In genomic region chr2:189363559-189363958, GRCh38 we compare ENCODE assay signal across 13 cellular contexts.
DNase-seq lines count a peak whose midpoint lies in the region; ATAC-seq and TF ChIP-seq lines count a peak whose summit lies in the region.
"Had no signal": no experiment of that assay in that cellular context is flagged by ENCODE, and none has a peak within 500 bp of the region (broad histone marks: within the 10 kb centered on the region; RNA-seq: fewer than 3 reads in every experiment).

No MANE protein-coding gene starts in this region.

- no peak for TF ChIP-seq RAD21 in HCT116 (IDR thresholded peaks at IDR 0.05; ENCODE audit: low read depth)

- TF ChIP-seq POLR2A in HCT116 (IDR thresholded peaks at IDR 0.05; ENCODE audit: borderline replicate concordance, extremely low read depth, insufficient read depth, insufficient read length), result no peak

- no peaks in the 10 kb centered on the region for H3K4me1 Mint-ChIP-seq in H9
- H3K4me1 Mint-ChIP-seq: IgD-negative memory B cell had no signal

- TF ChIP-seq CTCF in HCT116 (IDR thresholded peaks at IDR 0.05 in 2 of 3, conservative IDR thresholded peaks at IDR 0.05 in 1 of 3; ENCODE audit: borderline replicate concordance in 1 of 3, insufficient read depth in 1 of 3, low read depth in 2 of 3, low read length in 2 of 3) (no peak), smooth muscle cell (IDR thresholded peaks at IDR 0.05; ENCODE audit: borderline replicate concordance, insufficient read depth, poor library complexity, severe bottlenecking) (no peak), H9 (conservative IDR thresholded peaks at IDR 0.05) (no peak)

- H3K36me3 ChIP-seq in HCT116 (ENCODE audit: control insufficient read depth in 1 of 2, insufficient read depth in 2 of 2, low read length in 2 of 2) (no peaks in the 10 kb centered on the region), smooth muscle cell (ENCODE audit: low read depth) (no peaks in the 10 kb centered on the region)

- BruUV-seq in HCT116 (replicated peaks; lab: Mats Ljungman, UMichigan), result no TSS peak

- H3K79me1 ChIP-seq in H9 (ENCODE audit: insufficient read depth, low read depth, low read length, poor library complexity, severe bottlenecking), result no peaks in the 10 kb centered on the region

- H3K27ac ChIP-seq in HCT116 (ENCODE audit: low read depth, low read length), result no peak overlapping the region
- no peak overlapping the region for H3K27ac ChIP-seq in smooth muscle cell (ENCODE audit: low read depth)
- H3K27ac ChIP-seq in H9 (ENCODE audit: insufficient read length, low read depth, low read length), result no peak overlapping the region

- H3T11ph ChIP-seq in H9 (ENCODE audit: low read length), result no peak overlapping the region

- WGBS in smooth muscle cell (ENCODE audit: low lambda C conversion rate), result 85% methylated on average over 2 of the region's 2 CpGs
- WGBS in H9 (ENCODE audit: extremely low coverage, insufficient read length, low lambda C conversion rate), result 100% methylated on average over 1 of the region's 2 CpGs

- H3K36me3 Mint-ChIP-seq in H9 (ENCODE audit: insufficient read depth in 1 of 3, low read depth in 3 of 3), result no peaks in the 10 kb centered on the region
- H3K36me3 Mint-ChIP-seq: activated naive CD4-positive, alpha-beta T cell treated with anti-CD3 and anti-CD28 coated beads, Interleukin-2, amount 50 U/mL, for 72 hours had no signal

- H3K79me2 ChIP-seq in HCT116 (ENCODE audit: insufficient read depth, low read length), result no peaks in the 10 kb centered on the region
- no peaks in the 10 kb centered on the region for H3K79me2 ChIP-seq in smooth muscle cell (ENCODE audit: low read depth)
- H3K79me2 ChIP-seq in H9 (ENCODE audit: insufficient read depth, low read length), result no peaks in the 10 kb centered on the region

- H3K18ac ChIP-seq in H9 (ENCODE audit: insufficient read length, low read depth, low read length), result no peak overlapping the region

- DNase-seq in HCT116 (ENCODE audit: low read depth, low spot score) (peak; percentile 48), SW 1271 (lab: John Stamatoyannopoulos, UW) (peak; percentile 38 to 63), fibroblast of peridontal ligament (ENCODE audit: extremely low read depth) (peak; percentile 78), stromal cell of bone marrow (ENCODE audit: low read depth) (peak; percentile 82), smooth muscle cell (lab: John Stamatoyannopoulos, UW; ENCODE audit: unreplicated experiment) (no peak), H9 (no peak)
- no peak for DNase-seq in stimulated activated CD4-positive, alpha-beta T cell treated with anti-CD3 and anti-CD28 coated beads, Interleukin-2, amount 100 ng/mL, for 48 hours
- DNase-seq: activated CD4-positive, alpha-beta T cell treated with anti-CD3 and anti-CD28 coated beads for 36 hours; NCI-H2171 treated with DMSO at 0.1 percent for 48 hours; nucleus accumbens had no signal

- H2AFZ ChIP-seq in HCT116 (ENCODE audit: low read depth, low read length, poor library complexity, severe bottlenecking) (peak overlapping the region; percentile 87), smooth muscle cell (ENCODE audit: low read depth) (no peak overlapping the region), H9 (ENCODE audit: low read length) (no peak overlapping the region)

- no peak overlapping the region for H3K27ac Mint-ChIP-seq in H9
- H3K27ac Mint-ChIP-seq: activated CD4-positive, alpha-beta T cell treated with anti-CD3 and anti-CD28 coated beads for 36 hours; activated naive CD4-positive, alpha-beta T cell treated with anti-CD3 and anti-CD28 coated beads, Interleukin-2, amount 50 U/mL, for 72 hours; IgD-negative memory B cell had no signal

- CTCF ChIA-PET in HCT116 (lab: Charles Lee), result no interaction called here

- no peaks in the 10 kb centered on the region for H3K23me2 ChIP-seq in H9 (ENCODE audit: insufficient read length, low read depth, low read length, poor library complexity, severe bottlenecking)

- H3K9ac ChIP-seq in HCT116 (ENCODE audit: low read length) (no peak overlapping the region), smooth muscle cell (ENCODE audit: low read depth) (no peak overlapping the region), H9 (ENCODE audit: extremely low read depth, insufficient read length, low read length) (no peak overlapping the region)

- H4K8ac ChIP-seq in H9 (replicated peaks; ENCODE audit: insufficient read length, low read depth, low read length), result no peak overlapping the region

- H3K4me2 ChIP-seq in HCT116 (ENCODE audit: low read length) (peak overlapping the region; percentile 60), smooth muscle cell (no peak overlapping the region), H9 (ENCODE audit: insufficient read depth, insufficient read length, low read length) (no peak overlapping the region)

- RAD21 ChIA-PET in HCT116 (lab: Charles Lee; ENCODE audit: low non-redundant PET in 1 of 2, low total read pairs in 2 of 2, uncharacterized antibody in 2 of 2, unreplicated experiment in 2 of 2), result no interaction called here

- no peak overlapping the region for H2BK15ac ChIP-seq in H9 (ENCODE audit: low read depth, low read length)

- H2BK120ac ChIP-seq in H9 (ENCODE audit: low read depth, low read length, poor library complexity, severe bottlenecking), result no peak overlapping the region

- H2BK5ac ChIP-seq in H9 (ENCODE audit: insufficient read length, low read length), result no peak overlapping the region

- no peak overlapping the region for H2AK5ac ChIP-seq in H9 (ENCODE audit: insufficient read length, low read length)

- no peaks in the 10 kb centered on the region for H3F3A ChIP-seq in smooth muscle cell (ENCODE audit: low read depth)

- H3K9me2 ChIP-seq in HCT116 (ENCODE audit: insufficient read depth), result no peaks in the 10 kb centered on the region

- POLR2A ChIA-PET in HCT116 (lab: Charles Lee), result no interaction called here

- no peaks in the 10 kb centered on the region for H3K9me3 Mint-ChIP-seq in H9
- H3K9me3 Mint-ChIP-seq: IgD-negative memory B cell had no signal

- no peak overlapping the region for H3K56ac ChIP-seq in H9 (ENCODE audit: insufficient read length, low read depth, low read length)

- H3K27me3 ChIP-seq in HCT116 (ENCODE audit: insufficient read depth, low read length), result no peaks in the 10 kb centered on the region
- H3K27me3 ChIP-seq in smooth muscle cell (ENCODE audit: low read depth), result no peaks in the 10 kb centered on the region
- H3K27me3 ChIP-seq in H9 (ENCODE audit: insufficient read depth, low read length), result no peaks in the 10 kb centered on the region

- intact Hi-C loops in HCT116 (cut with micrococcal nuclease), result no loop called here

- ATAC-seq in HCT116, result peak; percentile 60
- ATAC-seq: activated CD4-positive, alpha-beta T cell treated with anti-CD3 and anti-CD28 coated beads for 36 hours; Right ventricle myocardium inferior had no signal

- H3K4me3 Mint-ChIP-seq in H9, result no peak overlapping the region
- H3K4me3 Mint-ChIP-seq: activated CD4-positive, alpha-beta T cell treated with anti-CD3 and anti-CD28 coated beads for 36 hours; IgD-negative memory B cell had no signal

- H3K27me3 Mint-ChIP-seq in H9 (ENCODE audit: low read depth), result no peaks in the 10 kb centered on the region
- H3K27me3 Mint-ChIP-seq: activated CD4-positive, alpha-beta T cell treated with anti-CD3 and anti-CD28 coated beads for 36 hours; IgD-negative memory B cell had no signal

- H3K4me3 ChIP-seq in HCT116 (replicated peaks in 1 of 2; ENCODE audit: low read depth in 1 of 2, low read length in 2 of 2), result no peak overlapping the region
- H3K4me3 ChIP-seq in smooth muscle cell, result no peak overlapping the region

- H2BK20ac ChIP-seq in H9 (ENCODE audit: low read depth, low read length, poor library complexity, severe bottlenecking), result no peak overlapping the region

- H4K20me1 ChIP-seq in HCT116 (ENCODE audit: insufficient read depth), result no peaks in the 10 kb centered on the region
- no peaks in the 10 kb centered on the region for H4K20me1 ChIP-seq in smooth muscle cell (ENCODE audit: low read depth)
- H4K20me1 ChIP-seq in H9 (ENCODE audit: control insufficient read depth, insufficient read depth, insufficient read length), result no peaks in the 10 kb centered on the region

- no peak overlapping the region for H3K14ac ChIP-seq in H9 (ENCODE audit: insufficient read depth, low read length)

- no peak overlapping the region for H2BK12ac ChIP-seq in H9 (ENCODE audit: insufficient read length, low read depth, low read length)

- no peak overlapping the region for H4K91ac ChIP-seq in H9 (ENCODE audit: insufficient read length, low read depth, low read length)

- no peak overlapping the region for H3K23ac ChIP-seq in H9 (ENCODE audit: insufficient read length, low read depth, low read length)

- H4K5ac ChIP-seq in H9 (ENCODE audit: insufficient read length, low read depth, low read length), result no peak overlapping the region

- H3K4me1 ChIP-seq in HCT116 (ENCODE audit: control insufficient read depth in 1 of 2, insufficient read depth in 2 of 2, low read length in 2 of 2), result peaks cover 0 to 13% of the 10 kb centered on the region in 2 experiments; a peak in 2 of 4 replicates
- H3K4me1 ChIP-seq in smooth muscle cell (ENCODE audit: low read depth), result no peaks in the 10 kb centered on the region
- H3K4me1 ChIP-seq in H9 (ENCODE audit: insufficient read depth, low read length), result no peaks in the 10 kb centered on the region

- no peaks in the 10 kb centered on the region for H3K9me3 ChIP-seq in HCT116 (ENCODE audit: control insufficient read depth in 1 of 2, insufficient read depth in 1 of 2, low read depth in 1 of 2, low read length in 2 of 2)
- no peaks in the 10 kb centered on the region for H3K9me3 ChIP-seq in smooth muscle cell (replicated peaks; ENCODE audit: low read depth)
- no peaks in the 10 kb centered on the region for H3K9me3 ChIP-seq in H9 (ENCODE audit: control insufficient read depth, low read depth, low read length)

- H3K4ac ChIP-seq in H9 (ENCODE audit: low read depth, low read length), result no peak overlapping the region

TF ChIP-seq in HCT116, 20 proteins besides CTCF, POLR2A, EP300 and RAD21:
- peak; percentile 23 for TF ChIP-seq YY1 (IDR thresholded peaks at IDR 0.05; ENCODE audit: extremely low read depth, insufficient replicate concordance, low read depth, low read length)
- TF ChIP-seq SP1 (IDR thresholded peaks at IDR 0.05; ENCODE audit: low read depth), result peak; percentile 53
- no peak for TF ChIP-seq SRF (IDR thresholded peaks at IDR 0.05; ENCODE audit: low read depth)
- peak; percentile 77 for TF ChIP-seq FOSL1 (IDR thresholded peaks at IDR 0.05; ENCODE audit: low read depth)
- peak; percentile 63; the same call in 1 of the 2 replicates for TF ChIP-seq JUND (IDR thresholded peaks at IDR 0.05)
- TF ChIP-seq CBX3 (IDR thresholded peaks at IDR 0.05; ENCODE audit: low read depth), result peak; percentile 54; the same call in 1 of the 2 replicates
- TF ChIP-seq EGR1 (IDR thresholded peaks at IDR 0.05; ENCODE audit: low read depth), result peak; percentile 44; the same call in 1 of the 2 replicates
- no peak for TF ChIP-seq TCF7L2 (IDR thresholded peaks at IDR 0.05; ENCODE audit: borderline replicate concordance, extremely low read depth, insufficient read depth, insufficient read length)

Comparison
In these comparisons a context has a peak if more than half of its experiments do, and no peak if none do; other contexts are left out.
1. DNase-seq: peak in HCT116 (single experiment), SW 1271 (2 of 2), fibroblast of peridontal ligament (single experiment) and stromal cell of bone marrow (single experiment); none in smooth muscle cell (single experiment), stimulated activated CD4-positive, alpha-beta T cell treated with anti-CD3 and anti-CD28 coated beads, Interleukin-2, amount 100 ng/mL, for 48 hours (0 of 2) and H9 (single experiment).